ENCODE assay signal across 8 cellular contexts in the genomic region with DNA sequence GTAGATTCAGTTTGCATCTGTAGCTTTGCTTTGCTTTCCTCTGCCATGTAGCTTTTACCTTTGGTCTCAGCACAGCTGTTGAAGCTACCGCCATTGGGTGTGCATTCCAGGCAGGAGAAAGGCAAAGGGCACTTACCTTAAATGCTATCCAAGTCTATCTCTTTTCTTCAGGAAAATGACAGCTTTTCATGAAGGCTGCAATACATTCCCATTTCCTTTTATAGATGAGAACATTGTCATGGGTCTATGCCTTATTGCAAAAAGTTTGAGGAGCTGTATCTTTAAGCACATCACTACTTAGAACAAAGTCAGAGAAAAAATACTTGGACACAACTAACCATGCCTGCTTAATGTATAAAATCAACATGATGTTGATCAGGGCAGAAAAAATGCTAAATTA.
"Had no signal": no experiment of that assay in that cellular context is flagged by ENCODE, and none has a peak within 500 bp of the region (broad histone marks: within the 10 kb centered on the region; RNA-seq: fewer than 3 reads in every experiment).

No MANE protein-coding gene starts in this region.

- FAIRE-seq: G401.6, GM12878, GM12891, GM12892, GM18507, GM19239 had no signal

- H3K4me3 ChIP-seq: GM12878 had no signal

- ATAC-seq: GM12878 had no signal

- DNase-seq: GDM1, GF-D8 had no signal
